ENCODE assay signal across 12 cellular contexts in the genomic region with DNA sequence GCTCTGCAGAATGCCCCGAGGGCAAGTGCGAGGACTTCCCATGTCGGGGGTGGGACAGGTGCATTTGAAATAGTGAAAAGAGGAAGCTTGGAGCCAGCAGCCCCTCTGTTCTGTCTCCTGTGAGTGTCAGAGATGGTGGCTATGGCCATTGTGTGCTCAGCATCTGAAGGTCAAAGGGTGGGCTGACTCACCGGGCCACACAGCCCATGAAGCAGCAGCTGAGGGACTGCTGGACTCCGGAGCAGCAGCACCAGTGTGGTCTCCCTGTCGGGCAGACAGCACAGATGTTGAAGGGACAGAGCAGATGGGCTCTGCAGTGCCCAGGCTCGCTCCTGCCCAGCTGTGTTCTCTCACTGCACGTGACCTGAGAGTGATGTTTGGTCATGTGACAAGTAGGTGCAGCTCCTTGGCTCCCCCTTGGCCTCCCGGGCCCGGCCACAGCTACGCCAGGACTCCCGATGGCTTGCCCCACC. TPM values are rescaled to one million over a fixed set of nuclear protein-coding genes. Genes with fewer than 3 reads are reported as not detected.
DNase-seq lines count a peak whose midpoint lies in the region; ATAC-seq, FAIRE-seq and TF ChIP-seq lines count a peak whose summit lies in the region.
"Had no signal": no experiment of that assay in that cellular context is flagged by ENCODE, and none has a peak within 500 bp of the region (broad histone marks: within the 10 kb centered on the region; RNA-seq: fewer than 3 reads in every experiment).

No MANE protein-coding gene starts in this region.

- intact Hi-C loops in endothelial cell of umbilical vein (cut with micrococcal nuclease): no loop called here
- intact Hi-C loops in pancreas (cut with DNase I): no loop called here

- H3K27me3 ChIP-seq in endothelial cell of umbilical vein (ENCODE audit: control insufficient read depth in 2 of 2, insufficient read depth in 2 of 2, low read length in 2 of 2): no peaks in the 10 kb centered on the region
- H3K27me3 ChIP-seq in pancreas: no peaks in the 10 kb centered on the region
- H3K27me3 ChIP-seq: tibial artery had no signal

- ATAC-seq in pancreas (peak; percentile 6 to 51 (median 38)), GM19463 (IDR thresholded peaks at IDR 0.05; ENCODE audit: unreplicated experiment) (no peak), GM18502 (IDR thresholded peaks at IDR 0.05; ENCODE audit: poor library complexity, unreplicated experiment) (no peak)

- TF ChIP-seq POLR2A in endothelial cell of umbilical vein (IDR thresholded peaks at IDR 0.05; ENCODE audit: low read depth, low read length): no peak

- H3K4me3 ChIP-seq in endothelial cell of umbilical vein (replicated peaks in 1 of 3; ENCODE audit: insufficient read depth in 1 of 3, low read depth in 1 of 3, low read length in 3 of 3): no peak overlapping the region
- H3K4me3 ChIP-seq in pancreas: no peak overlapping the region
- H3K4me3 ChIP-seq: tibial artery had no signal

- no peaks in the 10 kb centered on the region for H3K9me1 ChIP-seq in endothelial cell of umbilical vein (replicated peaks; ENCODE audit: control insufficient read depth, extremely low read depth, insufficient read depth, low read length)

- no peak overlapping the region for H2AFZ ChIP-seq in endothelial cell of umbilical vein (ENCODE audit: low read depth, low read length)

- dilution Hi-C loops in endothelial cell of umbilical vein (cut with MboI; ENCODE audit: extremely low pct_ligation_motif_present, low sequenced_read_pairs): no loop called here

- no peaks in the 10 kb centered on the region for H3K79me2 ChIP-seq in endothelial cell of umbilical vein (ENCODE audit: control insufficient read depth, insufficient read depth, low read length)

- POLR2A ChIA-PET in endothelial cell of umbilical vein (lab: Charles Lee): no interaction called here

- no peak overlapping the region for H3K4me2 ChIP-seq in endothelial cell of umbilical vein (ENCODE audit: insufficient read depth, low read length)

- peak; percentile 82 for FAIRE-seq in endothelial cell of umbilical vein (lab: Jason Lieb, UNC)
- FAIRE-seq in pancreas (lab: Jason Lieb, UNC): no peak
- FAIRE-seq: endometrium had no signal

- H3K9me3 ChIP-seq in endothelial cell of umbilical vein (replicated peaks; ENCODE audit: control insufficient read depth, insufficient read depth, low read length) (no peaks in the 10 kb centered on the region), pancreas (no peaks in the 10 kb centered on the region)
- H3K9me3 ChIP-seq: tibial artery had no signal

- BruUV-seq in endothelial cell of umbilical vein (replicated peaks; lab: Mats Ljungman, UMichigan): no TSS peak

- H3K36me3 ChIP-seq in endothelial cell of umbilical vein (ENCODE audit: control insufficient read depth in 2 of 2, extremely low read depth in 1 of 2, insufficient read depth in 2 of 2, low read length in 2 of 2) (no peaks in the 10 kb centered on the region), pancreas (no peaks in the 10 kb centered on the region)

- WGBS in pancreas, 2 donors: 65 to 67% methylated on average over 12 of the region's 12 CpGs

- H3K4me1 ChIP-seq in endothelial cell of umbilical vein (ENCODE audit: control insufficient read depth, extremely low read depth, insufficient read depth, low read length) (peaks cover 7% of the 10 kb centered on the region), pancreas (peaks cover 14 to 26% (median 17%) of the 10 kb centered on the region in 3 donors)
- H3K4me1 ChIP-seq: tibial artery had no signal

- H3K9ac ChIP-seq in endothelial cell of umbilical vein (replicated peaks; ENCODE audit: extremely low read depth, insufficient read depth, low read length): no peak overlapping the region

- H3K27ac ChIP-seq in endothelial cell of umbilical vein (ENCODE audit: insufficient read depth, low read depth, low read length) (no peak overlapping the region), pancreas (no peak overlapping the region)
- H3K27ac ChIP-seq: tibial artery had no signal

- TF ChIP-seq CTCF in endothelial cell of umbilical vein (IDR thresholded peaks at IDR 0.05; ENCODE audit: extremely low read depth in 1 of 2, insufficient read depth in 1 of 2, low read depth in 1 of 2, low read length in 2 of 2) (no peak), pancreas (IDR thresholded peaks at IDR 0.05) (no peak)

- DNase-seq in EL (peak; percentile 49), LHCN-M2 (ENCODE audit: low read depth) (peak; percentile 90), endothelial cell of umbilical vein (ENCODE audit: low read depth, low spot score) (peak; percentile 33), pancreas (no peak), occipital lobe (lab: John Stamatoyannopoulos, UW) (no peak), T-helper 2 cell (no peak)
- DNase-seq: aorta, nephron progenitor cell had no signal

- CTCF ChIA-PET in endothelial cell of umbilical vein (lab: Charles Lee): interaction anchor here (0.6 to 2.9 kb wide), 5 partner anchors 11 to 54 kb away, joined by 3 to 19 read pairs (median 3); no protein-coding TSS in a partner anchor

- no peaks in the 10 kb centered on the region for H4K20me1 ChIP-seq in endothelial cell of umbilical vein (replicated peaks; ENCODE audit: control insufficient read depth, extremely low read depth, insufficient read depth, low read length)

TF ChIP-seq in endothelial cell of umbilical vein, 7 proteins besides CTCF, POLR2A, EP300 and RAD21:
- no peak for TF ChIP-seq MYC (IDR thresholded peaks at IDR 0.05; ENCODE audit: low read depth, low read length)
- TF ChIP-seq GATA2 (IDR thresholded peaks at IDR 0.05; ENCODE audit: insufficient read depth, insufficient read length, low read depth, low read length): no peak
- TF ChIP-seq, protein P1, sequence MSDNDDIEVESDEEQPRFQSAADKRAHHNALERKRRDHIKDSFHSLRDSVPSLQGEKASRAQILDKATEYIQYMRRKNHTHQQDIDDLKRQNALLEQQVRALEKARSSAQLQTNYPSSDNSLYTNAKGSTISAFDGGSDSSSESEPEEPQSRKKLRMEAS (IDR thresholded peaks at IDR 0.05; ENCODE audit: insufficient read depth, insufficient read length): no peak
- peak; percentile 42 for TF ChIP-seq FOS (IDR thresholded peaks at IDR 0.05; ENCODE audit: borderline replicate concordance, insufficient read depth, low read length)
- no peak for TF ChIP-seq POLR2AphosphoS5 (IDR thresholded peaks at IDR 0.05; ENCODE audit: insufficient read depth, low read depth, low read length)

RNA-seq across cellular contexts. Expression of gene TBC1D14, which starts 53.5 kb away (rescaled TPM):
- total RNA-seq in LHCN-M2 (2014; rRNA removed) (46.1 and 51.9 TPM in 2 replicates), endothelial cell of umbilical vein (23.3 and 24.8 TPM in 2 replicates), pancreas (10 to 100 TPM; 11.6 to 23.9 (median 15.2) TPM), occipital lobe (213 TPM)
- polyA plus RNA-seq in LHCN-M2 (2012): 18.3 TPM
- polyA plus RNA-seq in endothelial cell of umbilical vein (22.2 and 23.7 TPM in 2 replicates), pancreas (10 to 100 TPM in 1 of 2 donors, 1 to 10 TPM in 1; 8.9 to 16.2 TPM)
- polyA plus RNA-seq in endothelial cell of umbilical vein (2011; cell fraction: cytosol; rRNA removed): 23.4 and 23.9 TPM in 2 replicates
- 25.6 and 30.0 TPM in 2 replicates for polyA plus RNA-seq in endothelial cell of umbilical vein (2011; cell fraction: nucleus; rRNA removed)
- 21.0 and 23.3 TPM in 2 replicates for polyA plus RNA-seq in endothelial cell of umbilical vein (2012)
- 28.1 and 29.0 TPM in 2 replicates for polyA minus RNA-seq in endothelial cell of umbilical vein
- polyA minus RNA-seq in endothelial cell of umbilical vein (2011; cell fraction: cytosol; rRNA and poly(A)+ RNA removed): 16.4 TPM
- polyA minus RNA-seq in endothelial cell of umbilical vein (2011; cell fraction: nucleus; rRNA and poly(A)+ RNA removed): 13.9 and 14.3 TPM in 2 replicates

Comparison
In these comparisons a context has a peak if more than half of its experiments do, and no peak if none do; other contexts are left out.
1. DNase-seq: peak in EL (single experiment), LHCN-M2 (single experiment) and endothelial cell of umbilical vein (single experiment); none in pancreas (0 of 6), occipital lobe (single experiment) and T-helper 2 cell (0 of 5).
2. ATAC-seq: peak in pancreas (4 of 4); none in GM19463 (single experiment) and GM18502 (single experiment).